10 cellular contexts compared by ENCODE assay signal in genomic region chr19:49423278-49423984, GRCh38. TPM values are rescaled to one million over a fixed set of nuclear protein-coding genes. Genes with fewer than 3 reads are reported as not detected.
DNase-seq lines count a peak whose midpoint lies in the region; ATAC-seq and TF ChIP-seq lines count a peak whose summit lies in the region.
"Had no signal": no experiment of that assay in that cellular context is flagged by ENCODE, and none has a peak within 500 bp of the region (broad histone marks: within the 10 kb centered on the region; RNA-seq: fewer than 3 reads in every experiment).

A gene with protein sequence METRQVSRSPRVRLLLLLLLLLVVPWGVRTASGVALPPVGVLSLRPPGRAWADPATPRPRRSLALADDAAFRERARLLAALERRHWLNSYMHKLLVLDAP (minus strand): TSS chr19:49423441. CDS start chr19:49423339, 102 bp downstream.

- H3K27me3 ChIP-seq in breast epithelium (peaks cover 18 to 82% of the 10 kb centered on the region in 2 donors), suprapubic skin (peaks cover 100% of the 10 kb centered on the region)

- POLR2A ChIA-PET in MCF 10A (lab: Yijun Ruan, JAX), result no interaction called here

- H3K4me1 Mint-ChIP-seq in MCF 10A (ENCODE audit: insufficient read depth, unreplicated experiment), result peaks cover 22% of the 10 kb centered on the region
- H3K4me1 Mint-ChIP-seq in activated T-helper 2 cell treated with anti-CD3 and anti-CD28 coated beads, Interferon-gamma antibody, Interleukin-2, Interleukin-4, amounts not matched to agents 10 μg/mL and 5 μg/mL and 100 μg/mL, durations not matched to agents 14 hours and 24 hours and 36 hours (ENCODE audit: low read depth), result peaks cover 37% of the 10 kb centered on the region
- peaks cover 36 to 54% of the 10 kb centered on the region in 2 donors for H3K4me1 Mint-ChIP-seq in immature natural killer cell

- H3K4me1 ChIP-seq in breast epithelium, result peaks cover 4 to 14% of the 10 kb centered on the region in 2 donors
- peaks cover 39% of the 10 kb centered on the region for H3K4me1 ChIP-seq in suprapubic skin

- peak within 1 kb of the TSS in 2 of 3 donors; percentile 25 to 55 for H3K4me3 ChIP-seq in breast epithelium
- H3K4me3 ChIP-seq in suprapubic skin, result peak within 1 kb of the TSS; percentile 33

- no peak for TF ChIP-seq CTCF in breast epithelium (IDR thresholded peaks at IDR 0.05)
- TF ChIP-seq CTCF in MCF 10A (IDR thresholded peaks at IDR 0.05; ENCODE audit: unreplicated experiment), result no peak
- TF ChIP-seq CTCF in suprapubic skin (IDR thresholded peaks at IDR 0.05), result no peak

- no peaks in the 10 kb centered on the region for H3K36me3 ChIP-seq in breast epithelium
- H3K36me3 ChIP-seq in suprapubic skin, result no peaks in the 10 kb centered on the region

- CTCF ChIA-PET in MCF 10A (lab: Yijun Ruan, JAX), result interaction anchor here (0.9 kb wide), 1 partner anchor 32 kb away, joined by 3 read pairs; no protein-coding TSS in a partner anchor

- H3K4me3 Mint-ChIP-seq in MCF 10A (ENCODE audit: unreplicated experiment), result no peak within 1 kb of the TSS
- H3K4me3 Mint-ChIP-seq in activated T-helper 2 cell treated with anti-CD3 and anti-CD28 coated beads, Interferon-gamma antibody, Interleukin-2, Interleukin-4, amounts not matched to agents 10 μg/mL and 5 μg/mL and 100 μg/mL, durations not matched to agents 14 hours and 24 hours and 36 hours (ENCODE audit: low read depth), result peak within 1 kb of the TSS; percentile 72
- peak within 1 kb of the TSS; percentile 70 to 79 (median 76) for H3K4me3 Mint-ChIP-seq in immature natural killer cell

- H3K27me3 Mint-ChIP-seq in MCF 10A (ENCODE audit: insufficient read depth, unreplicated experiment) (peaks cover 94% of the 10 kb centered on the region), immature natural killer cell (ENCODE audit: low read depth in 3 of 3) (peaks cover 50 to 64% (median 63%) of the 10 kb centered on the region in 3 donors)
- peaks cover 87% of the 10 kb centered on the region for H3K27me3 Mint-ChIP-seq in activated T-helper 2 cell treated with anti-CD3 and anti-CD28 coated beads, Interferon-gamma antibody, Interleukin-2, Interleukin-4, amounts not matched to agents 10 μg/mL and 5 μg/mL and 100 μg/mL, durations not matched to agents 14 hours and 24 hours and 36 hours (ENCODE audit: low read depth)

- TF ChIP-seq EP300 in suprapubic skin (IDR thresholded peaks at IDR 0.05), result no peak

- H3K9me3 ChIP-seq in breast epithelium, result no peaks in the 10 kb centered on the region
- H3K9me3 ChIP-seq in suprapubic skin, result no peaks in the 10 kb centered on the region

- WGBS in suprapubic skin, result 15% methylated on average over 14 of the region's 31 CpGs

- intact Hi-C loops in breast epithelium (cut with DNase I; ENCODE audit: low total_unique reads) (no loop called here), MCF 10A (cut with micrococcal nuclease) (no loop called here)
- intact Hi-C loops in activated T-helper 2 cell treated with anti-CD3 and anti-CD28 coated beads, Interferon-gamma antibody, Interleukin-2, Interleukin-4, amounts not matched to agents 10 μg/mL and 5 μg/mL and 100 μg/mL, durations not matched to agents 14 hours and 24 hours and 36 hours (cut with micrococcal nuclease), result no loop called here

- BruUV-seq in MCF 10A (replicated peaks; lab: Mats Ljungman, UMichigan), result no TSS peak

- H3K27ac Mint-ChIP-seq in MCF 10A (ENCODE audit: low read depth, unreplicated experiment) (no peak within 1 kb of the TSS), immature natural killer cell (no peak within 1 kb of the TSS)
- H3K27ac Mint-ChIP-seq in activated T-helper 2 cell treated with anti-CD3 and anti-CD28 coated beads, Interferon-gamma antibody, Interleukin-2, Interleukin-4, amounts not matched to agents 10 μg/mL and 5 μg/mL and 100 μg/mL, durations not matched to agents 14 hours and 24 hours and 36 hours, result no peak within 1 kb of the TSS

- no peaks in the 10 kb centered on the region for H3K9me3 Mint-ChIP-seq in MCF 10A (ENCODE audit: unreplicated experiment)
- H3K9me3 Mint-ChIP-seq in activated T-helper 2 cell treated with anti-CD3 and anti-CD28 coated beads, Interferon-gamma antibody, Interleukin-2, Interleukin-4, amounts not matched to agents 10 μg/mL and 5 μg/mL and 100 μg/mL, durations not matched to agents 14 hours and 24 hours and 36 hours, result no peaks in the 10 kb centered on the region
- H3K9me3 Mint-ChIP-seq in immature natural killer cell, result peaks cover 0 to 2% (median 0%) of the 10 kb centered on the region in 6 donors

- H3K27ac ChIP-seq in breast epithelium, result no peak within 1 kb of the TSS
- no peak within 1 kb of the TSS for H3K27ac ChIP-seq in suprapubic skin

- no peak for ATAC-seq in HG03378 (IDR thresholded peaks at IDR 0.05; ENCODE audit: unreplicated experiment)

- DNase-seq in breast epithelium (ENCODE audit: low spot score in 2 of 2) (no peak), MCF 10A (ENCODE audit: unreplicated experiment) (no peak), immature natural killer cell (no peak), suprapubic skin (ENCODE audit: low spot score in 2 of 2) (peak in 1 of 2 donors; percentile 72), NCI-H226 (no peak), midbrain (lab: John Stamatoyannopoulos, UW) (no peak)
- no peak for DNase-seq in activated T-helper 2 cell treated with anti-CD3 and anti-CD28 coated beads, Interferon-gamma antibody, Interleukin-2, Interleukin-4, amounts not matched to agents 10 μg/mL and 5 μg/mL and 100 μg/mL, durations not matched to agents 14 hours and 24 hours and 36 hours (ENCODE audit: low spot score)
- DNase-seq: activated effector memory CD4-positive, alpha-beta T cell treated with Interleukin-2 at 50 U/mL for 16 hours; NCI-H2107 had no signal

- H3K36me3 Mint-ChIP-seq in MCF 10A (ENCODE audit: insufficient read depth, unreplicated experiment), result no peaks in the 10 kb centered on the region
- H3K36me3 Mint-ChIP-seq in activated T-helper 2 cell treated with anti-CD3 and anti-CD28 coated beads, Interferon-gamma antibody, Interleukin-2, Interleukin-4, amounts not matched to agents 10 μg/mL and 5 μg/mL and 100 μg/mL, durations not matched to agents 14 hours and 24 hours and 36 hours (ENCODE audit: low read depth), result no peaks in the 10 kb centered on the region
- peaks cover 0 to 4% (median 3%) of the 10 kb centered on the region in 3 donors for H3K36me3 Mint-ChIP-seq in immature natural killer cell

- TF ChIP-seq POLR2A in breast epithelium (IDR thresholded peaks at IDR 0.05), result no peak
- no peak for TF ChIP-seq POLR2A in suprapubic skin (IDR thresholded peaks at IDR 0.05)

RNA-seq across cellular contexts. Expression of the gene that starts here (rescaled TPM):
- not detected for total RNA-seq in breast epithelium
- not detected in 2 replicates for total RNA-seq in MCF 10A (2022)
- total RNA-seq in activated T-helper 2 cell treated with anti-CD3 and anti-CD28 coated beads, Interferon-gamma antibody, Interleukin-2, Interleukin-4, amounts not matched to agents 10 μg/mL and 5 μg/mL and 100 μg/mL, durations not matched to agents 14 hours and 24 hours and 36 hours, result not detected in 2 replicates
- polyA plus RNA-seq in immature natural killer cell, result not detected
- not detected for total RNA-seq in suprapubic skin
